26 cellular contexts compared by ENCODE assay signal in genomic region chr1:29368936-29369932, GRCh38.
DNase-seq lines count a peak whose midpoint lies in the region; ATAC-seq and TF ChIP-seq lines count a peak whose summit lies in the region.
"Had no signal": no experiment of that assay in that cellular context is flagged by ENCODE, and none has a peak within 500 bp of the region (broad histone marks: within the 10 kb centered on the region; RNA-seq: fewer than 3 reads in every experiment).

No MANE protein-coding gene starts in this region.

- TF ChIP-seq CTCF in epithelial cell of proximal tubule (conservative IDR thresholded peaks at IDR 0.05; ENCODE audit: low read depth, low read length), result peak; percentile 10

- intact Hi-C loops in sciatic nerve (cut with DNase I), result loop anchor here (5.0 kb wide), 1 partner anchor 1763 kb away; no protein-coding TSS in a partner anchor
- intact Hi-C loops in Right ventricle myocardium superior (cut with DNase I), result no loop called here

- ATAC-seq in sciatic nerve, result no peak
- ATAC-seq in esophagus mucosa, result no peak
- no peak for ATAC-seq in Right ventricle myocardium superior (ENCODE audit: poor library complexity)
- ATAC-seq: activated CD8-positive, alpha-beta T cell treated with anti-CD3 and anti-CD28 coated beads, Interleukin-2, amount 10 ng/mL, durations not matched to agents 7 days and 5 days; body of pancreas; pancreas had no signal

- DNase-seq in NCI-H82 (lab: John Stamatoyannopoulos, UW) (peak; percentile 48), NCI-H82 treated with DMSO at 0.1 percent for 48 hours (lab: John Stamatoyannopoulos, UW; ENCODE audit: unreplicated experiment) (no peak), NCI-H345 treated with DMSO at 0.1 percent for 48 hours (lab: John Stamatoyannopoulos, UW; ENCODE audit: unreplicated experiment) (peak; percentile 46), epithelial cell of proximal tubule (ENCODE audit: low read depth) (no peak), sciatic nerve (ENCODE audit: low spot score) (peak; percentile 37), iPS-NIHi11 (ENCODE audit: low spot score) (no peak), Right ventricle myocardium superior (no peak)
- DNase-seq: activated CD4-positive, alpha-beta T cell treated with anti-CD3 and anti-CD28 coated beads for 4 hours; activated CD8-positive, alpha-beta T cell treated with anti-CD3 and anti-CD28 coated beads, Interleukin-2, amount 10 ng/mL, durations not matched to agents 7 days and 5 days; activated naive CD4-positive, alpha-beta T cell treated with anti-CD3 and anti-CD28 coated beads, Interleukin-2, amount 50 U/mL, for 16 hours; body of pancreas; CD4-positive, alpha-beta T cell; DND-41; foreskin melanocyte; GF-D8; GOT3; heart right ventricle; NCI-H2029; nephron progenitor cell; pancreas; retina; stimulated activated CD4-positive, alpha-beta T cell treated with anti-CD3 and anti-CD28 coated beads, Interleukin-1b, Interleukin-23, amount 100 ng/mL, for 48 hours; thyroid gland had no signal

- no peak overlapping the region for H3K4me3 ChIP-seq in epithelial cell of proximal tubule (ENCODE audit: low read depth, low read length)
- H3K4me3 ChIP-seq: A549, body of pancreas, heart right ventricle, pancreas, thyroid gland, vagina had no signal

Comparison
In these comparisons a context has a peak if more than half of its experiments do, and no peak if none do; other contexts are left out.
1. DNase-seq: peak in NCI-H82 (single experiment), NCI-H345 treated with DMSO at 0.1 percent for 48 hours (single experiment) and sciatic nerve (single experiment); none in NCI-H82 treated with DMSO at 0.1 percent for 48 hours (single experiment), epithelial cell of proximal tubule (single experiment), iPS-NIHi11 (single experiment) and Right ventricle myocardium superior (single experiment).